ENCODE assay signal across 1 cellular context in the genomic region with DNA sequence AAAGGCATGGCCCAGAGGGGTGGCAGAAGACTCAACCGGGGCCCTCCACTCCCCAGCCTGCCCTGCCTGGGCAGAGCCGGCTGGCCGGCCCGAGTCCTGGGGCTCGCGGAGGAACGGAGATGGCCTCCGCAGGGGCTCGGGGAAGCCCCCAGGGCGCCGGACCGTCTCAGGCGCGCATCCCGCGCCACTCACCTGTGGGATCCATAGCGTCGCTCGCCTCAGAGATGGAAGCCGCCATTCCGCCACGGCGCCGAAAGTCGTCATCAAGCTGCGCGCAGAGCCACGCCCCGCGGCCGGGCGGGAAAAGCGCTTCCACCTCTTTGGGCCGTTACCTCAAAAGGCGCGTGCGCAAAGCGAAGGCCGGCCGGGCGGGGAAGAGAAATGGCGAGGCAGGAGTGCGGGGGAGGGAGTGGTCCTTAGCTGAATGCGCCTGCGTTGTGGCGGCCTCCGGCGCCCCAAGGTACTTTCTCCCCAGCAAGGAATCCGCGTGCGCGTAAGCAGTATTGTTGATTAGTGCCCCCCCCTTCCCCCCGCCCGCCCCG.
TF ChIP-seq lines count a peak whose summit lies in the region.

A gene with protein sequence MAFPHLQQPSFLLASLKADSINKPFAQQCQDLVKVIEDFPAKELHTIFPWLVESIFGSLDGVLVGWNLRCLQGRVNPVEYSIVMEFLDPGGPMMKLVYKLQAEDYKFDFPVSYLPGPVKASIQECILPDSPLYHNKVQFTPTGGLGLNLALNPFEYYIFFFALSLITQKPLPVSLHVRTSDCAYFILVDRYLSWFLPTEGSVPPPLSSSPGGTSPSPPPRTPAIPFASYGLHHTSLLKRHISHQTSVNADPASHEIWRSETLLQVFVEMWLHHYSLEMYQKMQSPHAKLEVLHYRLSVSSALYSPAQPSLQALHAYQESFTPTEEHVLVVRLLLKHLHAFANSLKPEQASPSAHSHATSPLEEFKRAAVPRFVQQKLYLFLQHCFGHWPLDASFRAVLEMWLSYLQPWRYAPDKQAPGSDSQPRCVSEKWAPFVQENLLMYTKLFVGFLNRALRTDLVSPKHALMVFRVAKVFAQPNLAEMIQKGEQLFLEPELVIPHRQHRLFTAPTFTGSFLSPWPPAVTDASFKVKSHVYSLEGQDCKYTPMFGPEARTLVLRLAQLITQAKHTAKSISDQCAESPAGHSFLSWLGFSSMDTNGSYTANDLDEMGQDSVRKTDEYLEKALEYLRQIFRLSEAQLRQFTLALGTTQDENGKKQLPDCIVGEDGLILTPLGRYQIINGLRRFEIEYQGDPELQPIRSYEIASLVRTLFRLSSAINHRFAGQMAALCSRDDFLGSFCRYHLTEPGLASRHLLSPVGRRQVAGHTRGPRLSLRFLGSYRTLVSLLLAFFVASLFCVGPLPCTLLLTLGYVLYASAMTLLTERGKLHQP (minus strand): TSS at position 265 of the 542 bp plus-strand sequence. CDS start 5,010 bp downstream, outside the sequence.

TF ChIP-seq in HepG2, 621 proteins besides CTCF, POLR2A, EP300 and RAD21 (continued from another document and continues in another):
- TF ChIP-seq, protein P1, sequence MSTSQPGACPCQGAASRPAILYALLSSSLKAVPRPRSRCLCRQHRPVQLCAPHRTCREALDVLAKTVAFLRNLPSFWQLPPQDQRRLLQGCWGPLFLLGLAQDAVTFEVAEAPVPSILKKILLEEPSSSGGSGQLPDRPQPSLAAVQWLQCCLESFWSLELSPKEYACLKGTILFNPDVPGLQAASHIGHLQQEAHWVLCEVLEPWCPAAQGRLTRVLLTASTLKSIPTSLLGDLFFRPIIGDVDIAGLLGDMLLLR (CRISPR knock-in tag; IDR thresholded peaks at IDR 0.05) = peak; percentile 77; the same call in 1 of the 2 replicates
- TF ChIP-seq SP2 (CRISPR knock-in tag; IDR thresholded peaks at IDR 0.05) (no peak), MAFK (conservative IDR thresholded peaks at IDR 0.05 in 1 of 2, IDR thresholded peaks at IDR 0.05 in 1 of 2; ENCODE audit: low read length in 2 of 2) (no peak), ZNF772 (CRISPR knock-in tag; IDR thresholded peaks at IDR 0.05) (peak; percentile 85), HES4 (CRISPR knock-in tag; IDR thresholded peaks at IDR 0.05; ENCODE audit: borderline replicate concordance) (peak; percentile 62; the same call in 1 of the 2 replicates), ELF4 (CRISPR knock-in tag; IDR thresholded peaks at IDR 0.05; ENCODE audit: borderline replicate concordance) (0 out of 2 replicates have a peak, but pooled peaks have one; percentile 21), REXO4 (CRISPR knock-in tag; IDR thresholded peaks at IDR 0.05; ENCODE audit: borderline replicate concordance) (no peak), RARA (CRISPR knock-in tag; IDR thresholded peaks at IDR 0.05) (peak; percentile 49), LCORL (IDR thresholded peaks at IDR 0.05) (no peak), LCORL (CRISPR knock-in tag; IDR thresholded peaks at IDR 0.05) (peak; percentile 53), POLR2G (IDR thresholded peaks at IDR 0.05; ENCODE audit: low read depth, low read length) (peak; percentile 85), HNRNPL (IDR thresholded peaks at IDR 0.05; ENCODE audit: low read depth, low read length) (no peak), BCL6 (CRISPR knock-in tag; IDR thresholded peaks at IDR 0.05) (peak; percentile 45; the same call in 1 of the 2 replicates), CBFB (CRISPR knock-in tag; IDR thresholded peaks at IDR 0.05) (peak; percentile 71), PHF20 (CRISPR knock-in tag; IDR thresholded peaks at IDR 0.05) (peak; percentile 97), SMAD9 (CRISPR knock-in tag; IDR thresholded peaks at IDR 0.05) (no peak), RBFOX2 (IDR thresholded peaks at IDR 0.05; ENCODE audit: low read depth, low read length) (peak; percentile 93), TCF12 (IDR thresholded peaks at IDR 0.05) (no peak), TCF12 (CRISPR knock-in tag; IDR thresholded peaks at IDR 0.05) (no peak), ZSCAN25 (CRISPR knock-in tag; IDR thresholded peaks at IDR 0.05) (no peak; the same call in 1 of the 2 replicates), MEIS2 (CRISPR knock-in tag; IDR thresholded peaks at IDR 0.05) (no peak; the same call in 1 of the 2 replicates), ZNF501 (CRISPR knock-in tag; IDR thresholded peaks at IDR 0.05) (peak; percentile 95), HNRNPUL1 (IDR thresholded peaks at IDR 0.05; ENCODE audit: low read depth, low read length) (peak; percentile 74; the same call in 1 of the 2 replicates), ARNTL (CRISPR knock-in tag; IDR thresholded peaks at IDR 0.05) (peak; percentile 32; the same call in 1 of the 2 replicates), MED1 (CRISPR knock-in tag; IDR thresholded peaks at IDR 0.05) (peak; percentile 71; the same call in 1 of the 2 replicates), PAF1 (CRISPR knock-in tag; IDR thresholded peaks at IDR 0.05) (no peak), ZNF572 (CRISPR knock-in tag; IDR thresholded peaks at IDR 0.05) (no peak), ZIK1 (CRISPR knock-in tag; IDR thresholded peaks at IDR 0.05; ENCODE audit: borderline replicate concordance, low read depth) (peak; percentile 63; the same call in 1 of the 2 replicates), KAT2B (IDR thresholded peaks at IDR 0.05; ENCODE audit: borderline replicate concordance, low read depth, low read length) (no peak), PRMT3 (CRISPR knock-in tag; IDR thresholded peaks at IDR 0.05; ENCODE audit: borderline replicate concordance, low read depth) (no peak), ZNF430 (CRISPR knock-in tag; IDR thresholded peaks at IDR 0.05) (0 out of 2 replicates have a peak, but pooled peaks have one; percentile 33)
- TF ChIP-seq, protein P2, sequence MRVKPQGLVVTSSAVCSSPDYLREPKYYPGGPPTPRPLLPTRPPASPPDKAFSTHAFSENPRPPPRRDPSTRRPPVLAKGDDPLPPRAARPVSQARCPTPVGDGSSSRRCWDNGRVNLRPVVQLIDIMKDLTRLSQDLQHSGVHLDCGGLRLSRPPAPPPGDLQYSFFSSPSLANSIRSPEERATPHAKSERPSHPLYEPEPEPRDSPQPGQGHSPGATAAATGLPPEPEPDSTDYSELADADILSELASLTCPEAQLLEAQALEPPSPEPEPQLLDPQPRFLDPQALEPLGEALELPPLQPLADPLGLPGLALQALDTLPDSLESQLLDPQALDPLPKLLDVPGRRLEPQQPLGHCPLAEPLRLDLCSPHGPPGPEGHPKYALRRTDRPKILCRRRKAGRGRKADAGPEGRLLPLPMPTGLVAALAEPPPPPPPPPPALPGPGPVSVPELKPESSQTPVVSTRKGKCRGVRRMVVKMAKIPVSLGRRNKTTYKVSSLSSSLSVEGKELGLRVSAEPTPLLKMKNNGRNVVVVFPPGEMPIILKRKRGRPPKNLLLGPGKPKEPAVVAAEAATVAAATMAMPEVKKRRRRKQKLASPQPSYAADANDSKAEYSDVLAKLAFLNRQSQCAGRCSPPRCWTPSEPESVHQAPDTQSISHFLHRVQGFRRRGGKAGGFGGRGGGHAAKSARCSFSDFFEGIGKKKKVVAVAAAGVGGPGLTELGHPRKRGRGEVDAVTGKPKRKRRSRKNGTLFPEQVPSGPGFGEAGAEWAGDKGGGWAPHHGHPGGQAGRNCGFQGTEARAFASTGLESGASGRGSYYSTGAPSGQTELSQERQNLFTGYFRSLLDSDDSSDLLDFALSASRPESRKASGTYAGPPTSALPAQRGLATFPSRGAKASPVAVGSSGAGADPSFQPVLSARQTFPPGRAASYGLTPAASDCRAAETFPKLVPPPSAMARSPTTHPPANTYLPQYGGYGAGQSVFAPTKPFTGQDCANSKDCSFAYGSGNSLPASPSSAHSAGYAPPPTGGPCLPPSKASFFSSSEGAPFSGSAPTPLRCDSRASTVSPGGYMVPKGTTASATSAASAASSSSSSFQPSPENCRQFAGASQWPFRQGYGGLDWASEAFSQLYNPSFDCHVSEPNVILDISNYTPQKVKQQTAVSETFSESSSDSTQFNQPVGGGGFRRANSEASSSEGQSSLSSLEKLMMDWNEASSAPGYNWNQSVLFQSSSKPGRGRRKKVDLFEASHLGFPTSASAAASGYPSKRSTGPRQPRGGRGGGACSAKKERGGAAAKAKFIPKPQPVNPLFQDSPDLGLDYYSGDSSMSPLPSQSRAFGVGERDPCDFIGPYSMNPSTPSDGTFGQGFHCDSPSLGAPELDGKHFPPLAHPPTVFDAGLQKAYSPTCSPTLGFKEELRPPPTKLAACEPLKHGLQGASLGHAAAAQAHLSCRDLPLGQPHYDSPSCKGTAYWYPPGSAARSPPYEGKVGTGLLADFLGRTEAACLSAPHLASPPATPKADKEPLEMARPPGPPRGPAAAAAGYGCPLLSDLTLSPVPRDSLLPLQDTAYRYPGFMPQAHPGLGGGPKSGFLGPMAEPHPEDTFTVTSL (CRISPR knock-in tag; IDR thresholded peaks at IDR 0.05; ENCODE audit: borderline replicate concordance) = no peak
- TF ChIP-seq, protein P3, sequence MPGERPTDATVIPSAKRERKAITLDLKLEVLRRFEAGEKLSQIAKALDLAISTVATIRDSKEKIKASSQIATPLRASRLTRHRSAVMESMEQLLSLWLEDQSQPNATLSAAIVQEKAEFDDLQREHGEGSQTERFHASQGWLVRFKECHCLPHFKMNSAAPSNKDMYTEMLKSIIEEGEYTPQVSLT (CRISPR knock-in tag; IDR thresholded peaks at IDR 0.05; ENCODE audit: borderline replicate concordance, low read depth) = no peak
- TF ChIP-seq, protein P4, sequence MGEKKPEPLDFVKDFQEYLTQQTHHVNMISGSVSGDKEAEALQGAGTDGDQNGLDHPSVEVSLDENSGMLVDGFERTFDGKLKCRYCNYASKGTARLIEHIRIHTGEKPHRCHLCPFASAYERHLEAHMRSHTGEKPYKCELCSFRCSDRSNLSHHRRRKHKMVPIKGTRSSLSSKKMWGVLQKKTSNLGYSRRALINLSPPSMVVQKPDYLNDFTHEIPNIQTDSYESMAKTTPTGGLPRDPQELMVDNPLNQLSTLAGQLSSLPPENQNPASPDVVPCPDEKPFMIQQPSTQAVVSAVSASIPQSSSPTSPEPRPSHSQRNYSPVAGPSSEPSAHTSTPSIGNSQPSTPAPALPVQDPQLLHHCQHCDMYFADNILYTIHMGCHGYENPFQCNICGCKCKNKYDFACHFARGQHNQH (CRISPR knock-in tag; IDR thresholded peaks at IDR 0.05) = peak; percentile 86; the same call in 1 of the 2 replicates
- TF ChIP-seq, protein P5, sequence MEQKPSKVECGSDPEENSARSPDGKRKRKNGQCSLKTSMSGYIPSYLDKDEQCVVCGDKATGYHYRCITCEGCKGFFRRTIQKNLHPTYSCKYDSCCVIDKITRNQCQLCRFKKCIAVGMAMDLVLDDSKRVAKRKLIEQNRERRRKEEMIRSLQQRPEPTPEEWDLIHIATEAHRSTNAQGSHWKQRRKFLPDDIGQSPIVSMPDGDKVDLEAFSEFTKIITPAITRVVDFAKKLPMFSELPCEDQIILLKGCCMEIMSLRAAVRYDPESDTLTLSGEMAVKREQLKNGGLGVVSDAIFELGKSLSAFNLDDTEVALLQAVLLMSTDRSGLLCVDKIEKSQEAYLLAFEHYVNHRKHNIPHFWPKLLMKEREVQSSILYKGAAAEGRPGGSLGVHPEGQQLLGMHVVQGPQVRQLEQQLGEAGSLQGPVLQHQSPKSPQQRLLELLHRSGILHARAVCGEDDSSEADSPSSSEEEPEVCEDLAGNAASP (CRISPR knock-in tag; IDR thresholded peaks at IDR 0.05; ENCODE audit: borderline replicate concordance) = peak; percentile 73
- TF ChIP-seq, protein P6, sequence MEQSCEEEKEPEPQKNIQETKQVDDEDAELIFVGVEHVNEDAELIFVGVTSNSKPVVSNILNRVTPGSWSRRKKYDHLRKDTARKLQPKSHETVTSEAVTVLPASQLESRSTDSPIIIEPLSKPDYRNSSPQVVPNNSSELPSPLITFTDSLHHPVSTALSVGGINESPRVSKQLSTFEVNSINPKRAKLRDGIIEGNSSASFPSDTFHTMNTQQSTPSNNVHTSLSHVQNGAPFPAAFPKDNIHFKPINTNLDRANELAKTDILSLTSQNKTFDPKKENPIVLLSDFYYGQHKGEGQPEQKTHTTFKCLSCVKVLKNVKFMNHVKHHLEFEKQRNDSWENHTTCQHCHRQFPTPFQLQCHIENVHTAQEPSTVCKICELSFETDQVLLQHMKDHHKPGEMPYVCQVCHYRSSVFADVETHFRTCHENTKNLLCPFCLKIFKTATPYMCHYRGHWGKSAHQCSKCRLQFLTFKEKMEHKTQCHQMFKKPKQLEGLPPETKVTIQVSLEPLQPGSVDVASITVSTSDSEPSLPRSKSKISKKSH (CRISPR knock-in tag; IDR thresholded peaks at IDR 0.05; ENCODE audit: borderline replicate concordance) = no peak
- TF ChIP-seq, protein P7, sequence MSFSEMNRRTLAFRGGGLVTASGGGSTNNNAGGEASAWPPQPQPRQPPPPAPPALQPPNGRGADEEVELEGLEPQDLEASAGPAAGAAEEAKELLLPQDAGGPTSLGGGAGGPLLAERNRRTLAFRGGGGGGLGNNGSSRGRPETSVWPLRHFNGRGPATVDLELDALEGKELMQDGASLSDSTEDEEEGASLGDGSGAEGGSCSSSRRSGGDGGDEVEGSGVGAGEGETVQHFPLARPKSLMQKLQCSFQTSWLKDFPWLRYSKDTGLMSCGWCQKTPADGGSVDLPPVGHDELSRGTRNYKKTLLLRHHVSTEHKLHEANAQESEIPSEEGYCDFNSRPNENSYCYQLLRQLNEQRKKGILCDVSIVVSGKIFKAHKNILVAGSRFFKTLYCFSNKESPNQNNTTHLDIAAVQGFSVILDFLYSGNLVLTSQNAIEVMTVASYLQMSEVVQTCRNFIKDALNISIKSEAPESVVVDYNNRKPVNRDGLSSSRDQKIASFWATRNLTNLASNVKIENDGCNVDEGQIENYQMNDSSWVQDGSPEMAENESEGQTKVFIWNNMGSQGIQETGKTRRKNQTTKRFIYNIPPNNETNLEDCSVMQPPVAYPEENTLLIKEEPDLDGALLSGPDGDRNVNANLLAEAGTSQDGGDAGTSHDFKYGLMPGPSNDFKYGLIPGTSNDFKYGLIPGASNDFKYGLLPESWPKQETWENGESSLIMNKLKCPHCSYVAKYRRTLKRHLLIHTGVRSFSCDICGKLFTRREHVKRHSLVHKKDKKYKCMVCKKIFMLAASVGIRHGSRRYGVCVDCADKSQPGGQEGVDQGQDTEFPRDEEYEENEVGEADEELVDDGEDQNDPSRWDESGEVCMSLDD (CRISPR knock-in tag; IDR thresholded peaks at IDR 0.05; ENCODE audit: borderline replicate concordance) = peak; percentile 60; the same call in 1 of the 2 replicates
- TF ChIP-seq, protein P8, sequence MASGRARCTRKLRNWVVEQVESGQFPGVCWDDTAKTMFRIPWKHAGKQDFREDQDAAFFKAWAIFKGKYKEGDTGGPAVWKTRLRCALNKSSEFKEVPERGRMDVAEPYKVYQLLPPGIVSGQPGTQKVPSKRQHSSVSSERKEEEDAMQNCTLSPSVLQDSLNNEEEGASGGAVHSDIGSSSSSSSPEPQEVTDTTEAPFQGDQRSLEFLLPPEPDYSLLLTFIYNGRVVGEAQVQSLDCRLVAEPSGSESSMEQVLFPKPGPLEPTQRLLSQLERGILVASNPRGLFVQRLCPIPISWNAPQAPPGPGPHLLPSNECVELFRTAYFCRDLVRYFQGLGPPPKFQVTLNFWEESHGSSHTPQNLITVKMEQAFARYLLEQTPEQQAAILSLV (CRISPR knock-in tag; IDR thresholded peaks at IDR 0.05; ENCODE audit: borderline replicate concordance) = no peak; the same call in 1 of the 2 replicates
- TF ChIP-seq, protein P9, sequence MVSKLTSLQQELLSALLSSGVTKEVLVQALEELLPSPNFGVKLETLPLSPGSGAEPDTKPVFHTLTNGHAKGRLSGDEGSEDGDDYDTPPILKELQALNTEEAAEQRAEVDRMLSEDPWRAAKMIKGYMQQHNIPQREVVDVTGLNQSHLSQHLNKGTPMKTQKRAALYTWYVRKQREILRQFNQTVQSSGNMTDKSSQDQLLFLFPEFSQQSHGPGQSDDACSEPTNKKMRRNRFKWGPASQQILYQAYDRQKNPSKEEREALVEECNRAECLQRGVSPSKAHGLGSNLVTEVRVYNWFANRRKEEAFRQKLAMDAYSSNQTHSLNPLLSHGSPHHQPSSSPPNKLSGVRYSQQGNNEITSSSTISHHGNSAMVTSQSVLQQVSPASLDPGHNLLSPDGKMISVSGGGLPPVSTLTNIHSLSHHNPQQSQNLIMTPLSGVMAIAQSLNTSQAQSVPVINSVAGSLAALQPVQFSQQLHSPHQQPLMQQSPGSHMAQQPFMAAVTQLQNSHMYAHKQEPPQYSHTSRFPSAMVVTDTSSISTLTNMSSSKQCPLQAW (CRISPR knock-in tag; IDR thresholded peaks at IDR 0.05) = 0 out of 2 replicates have a peak, but pooled peaks have one; percentile 75
